In genomic region chr1:92992066-92992465, GRCh38 we compare ENCODE assay signal across 19 cellular contexts. TPM values are rescaled to one million over a fixed set of nuclear protein-coding genes. Genes with fewer than 3 reads are reported as not detected.
DNase-seq lines count a peak whose midpoint lies in the region; ATAC-seq, FAIRE-seq and TF ChIP-seq lines count a peak whose summit lies in the region.
"Had no signal": no experiment of that assay in that cellular context is flagged by ENCODE, and none has a peak within 500 bp of the region (broad histone marks: within the 10 kb centered on the region; RNA-seq: fewer than 3 reads in every experiment).

No MANE protein-coding gene starts in this region.

- no peaks in the 10 kb centered on the region for H3K9me3 Mint-ChIP-seq in CD8-positive, alpha-beta T cell
- H3K9me3 Mint-ChIP-seq in activated CD4-positive, alpha-beta memory T cell treated with anti-CD3 and anti-CD28 coated beads, Interleukin-2, amount 10 ng/mL, durations not matched to agents 7 days and 5 days, result no peaks in the 10 kb centered on the region

- intact Hi-C loops in CD8-positive, alpha-beta T cell (cut with DNase I, micrococcal nuclease), result loop anchor here (10.0 kb wide), 1 partner anchor 47 kb away; no protein-coding TSS in a partner anchor
- intact Hi-C loops in posterior vena cava (cut with DNase I), result loop anchor here in 1 of 2 donors (5.0 kb wide), 1 partner anchor 135 kb away; no protein-coding TSS in a partner anchor

- H3K27me3 ChIP-seq in CD8-positive, alpha-beta T cell (ENCODE audit: insufficient read depth, low read length), result no peaks in the 10 kb centered on the region
- H3K27me3 ChIP-seq: ascending aorta, ovary, tibial artery had no signal

- H3K27ac ChIP-seq in CD8-positive, alpha-beta T cell (ENCODE audit: low read depth, low read length), result no peak overlapping the region
- H3K27ac ChIP-seq: ascending aorta, ovary, tibial artery had no signal

- H3K27ac Mint-ChIP-seq in CD8-positive, alpha-beta T cell, result peak overlapping the region; percentile 53
- H3K27ac Mint-ChIP-seq in activated CD4-positive, alpha-beta memory T cell treated with anti-CD3 and anti-CD28 coated beads, Interleukin-2, amount 10 ng/mL, durations not matched to agents 7 days and 5 days, result peak overlapping the region; percentile 14

- H3K27me3 Mint-ChIP-seq in CD8-positive, alpha-beta T cell (ENCODE audit: low read depth), result no peaks in the 10 kb centered on the region
- H3K27me3 Mint-ChIP-seq in activated CD4-positive, alpha-beta memory T cell treated with anti-CD3 and anti-CD28 coated beads, Interleukin-2, amount 10 ng/mL, durations not matched to agents 7 days and 5 days, result peaks cover 4% of the 10 kb centered on the region

- POLR2A ChIA-PET in CD8-positive, alpha-beta T cell (lab: Charles Lee), result interaction anchor here (1.0 to 3.5 kb wide), 4 partner anchors 11 to 39 kb away, joined by 3 to 59 read pairs (median 8); partner anchors contain the start of gene DIPK1A
- POLR2A ChIA-PET in activated CD4-positive, alpha-beta memory T cell treated with anti-CD3 and anti-CD28 coated beads, Interleukin-2, amount 10 ng/mL, durations not matched to agents 7 days and 5 days (lab: Charles Lee), result interaction anchor here (1.2 to 4.9 kb wide), 5 partner anchors 11 to 133 kb away, joined by 5 to 82 read pairs (median 10); partner anchors contain the start of gene DIPK1A

- FAIRE-seq in GM12892 (lab: Jason Lieb, UNC), result no peak
- FAIRE-seq: kidney had no signal

- no peaks in the 10 kb centered on the region for H3K36me3 ChIP-seq in CD8-positive, alpha-beta T cell (ENCODE audit: insufficient read depth, low read length)
- H3K36me3 ChIP-seq: ascending aorta, ovary, tibial artery had no signal

- H3K9me3 ChIP-seq in CD8-positive, alpha-beta T cell (ENCODE audit: low read length), result no peaks in the 10 kb centered on the region
- H3K9me3 ChIP-seq: ascending aorta, ovary, tibial artery had no signal

- CTCF ChIA-PET in CD8-positive, alpha-beta T cell (lab: Charles Lee), result interaction anchor here (3.5 to 3.8 kb wide), 5 partner anchors 22 to 137 kb away, joined by 28 to 225 read pairs (median 186); partner anchors contain the start of gene DIPK1A
- CTCF ChIA-PET in activated CD4-positive, alpha-beta memory T cell treated with anti-CD3 and anti-CD28 coated beads, Interleukin-2, amount 10 ng/mL, durations not matched to agents 7 days and 5 days (lab: Charles Lee), result interaction anchor here (0.6 to 3.8 kb wide), 5 partner anchors 17 to 133 kb away, joined by 3 to 176 read pairs (median 18); partner anchors contain the start of gene DIPK1A

- DNase-seq in AG10803 (ENCODE audit: low read depth) (peak; percentile 53), fibroblast of peridontal ligament (ENCODE audit: extremely low read depth) (peak; percentile 11), posterior vena cava (ENCODE audit: low spot score) (no peak), GM12892 (ENCODE audit: insufficient read length) (no peak)
- DNase-seq in CD8-positive, alpha-beta T cell, result no peak
- DNase-seq in activated CD4-positive, alpha-beta memory T cell treated with anti-CD3 and anti-CD28 coated beads, Interleukin-2, amount 10 ng/mL, durations not matched to agents 7 days and 5 days, result no peak
- DNase-seq: AML-193; kidney; NCI-H2029 treated with DMSO at 0.1 percent for 48 hours; NCI-H526 treated with DMSO at 0.1 percent for 48 hours; ovary; SHP77 treated with DMSO at 0.1 percent for 48 hours; stimulated activated CD4-positive, alpha-beta T cell treated with anti-CD3 and anti-CD28 coated beads, Interleukin-4, amount 100 ng/mL, for 1 hour; tibial artery had no signal

- H3K4me3 Mint-ChIP-seq in CD8-positive, alpha-beta T cell, result no peak overlapping the region
- no peak overlapping the region for H3K4me3 Mint-ChIP-seq in activated CD4-positive, alpha-beta memory T cell treated with anti-CD3 and anti-CD28 coated beads, Interleukin-2, amount 10 ng/mL, durations not matched to agents 7 days and 5 days
- H3K4me3 Mint-ChIP-seq: T-helper 2 cell treated with Interferon-gamma antibody and Interleukin-4, amounts not matched to agents 5 μg/mL and 100 μg/mL, for 36 hours had no signal

- peaks cover 36% of the 10 kb centered on the region for H3K4me1 ChIP-seq in CD8-positive, alpha-beta T cell (ENCODE audit: insufficient read depth, low read length)
- H3K4me1 ChIP-seq: tibial artery had no signal

- ATAC-seq in CD8-positive, alpha-beta T cell, result no peak
- ATAC-seq in HG02623 (IDR thresholded peaks at IDR 0.05; ENCODE audit: unreplicated experiment), result no peak
- ATAC-seq in HG03460 (IDR thresholded peaks at IDR 0.05; ENCODE audit: unreplicated experiment), result no peak
- ATAC-seq: esophagus mucosa had no signal

- H3K4me3 ChIP-seq in AG10803 (ENCODE audit: low read length), result no peak overlapping the region
- H3K4me3 ChIP-seq in CD8-positive, alpha-beta T cell (ENCODE audit: low read depth, low read length), result no peak overlapping the region
- H3K4me3 ChIP-seq: ascending aorta, ovary, tibial artery had no signal

- TF ChIP-seq POLR2A in GM12892 (IDR thresholded peaks at IDR 0.05; ENCODE audit: low read depth, low read length), result no peak

- H3K4me1 Mint-ChIP-seq in CD8-positive, alpha-beta T cell (ENCODE audit: low read depth), result peaks cover 48% of the 10 kb centered on the region
- peaks cover 54% of the 10 kb centered on the region for H3K4me1 Mint-ChIP-seq in activated CD4-positive, alpha-beta memory T cell treated with anti-CD3 and anti-CD28 coated beads, Interleukin-2, amount 10 ng/mL, durations not matched to agents 7 days and 5 days

- H3K36me3 Mint-ChIP-seq in CD8-positive, alpha-beta T cell, result no peaks in the 10 kb centered on the region
- peaks cover 9% of the 10 kb centered on the region for H3K36me3 Mint-ChIP-seq in activated CD4-positive, alpha-beta memory T cell treated with anti-CD3 and anti-CD28 coated beads, Interleukin-2, amount 10 ng/mL, durations not matched to agents 7 days and 5 days (ENCODE audit: low read depth)

- TF ChIP-seq CTCF in AG10803 (conservative IDR thresholded peaks at IDR 0.05; ENCODE audit: low read length), result no peak
- TF ChIP-seq CTCF in CD8-positive, alpha-beta T cell (IDR thresholded peaks at IDR 0.05), result no peak

RNA-seq across cellular contexts. Expression of gene DIPK1A, which starts 30.8 kb away (rescaled TPM):
- total RNA-seq in CD8-positive, alpha-beta T cell, result 1 to 10 TPM; 3.6 to 3.7 TPM
- 10 to 100 TPM; 12.7 to 17.2 TPM for total RNA-seq in activated CD4-positive, alpha-beta memory T cell treated with anti-CD3 and anti-CD28 coated beads, Interleukin-2, amount 10 ng/mL, durations not matched to agents 7 days and 5 days
- total RNA-seq in posterior vena cava, result 10 to 100 TPM; 18.6 to 25.9 TPM
- 6.1 TPM for polyA plus RNA-seq in GM12892 (2012; ENCODE audit: missing spikeins)

Comparison
In these comparisons a context has a peak if more than half of its experiments do, and no peak if none do; other contexts are left out.
1. DNase-seq: peak in AG10803 (single experiment) and fibroblast of peridontal ligament (single experiment); none in CD8-positive, alpha-beta T cell (0 of 7), activated CD4-positive, alpha-beta memory T cell treated with anti-CD3 and anti-CD28 coated beads, Interleukin-2, amount 10 ng/mL, durations not matched to agents 7 days and 5 days (single experiment), posterior vena cava (single experiment) and GM12892 (single experiment).